Comparison of ENCODE assay signal across 20 cellular contexts in genomic region chr18:27931563-27931962, GRCh38.
DNase-seq lines count a peak whose midpoint lies in the region; ATAC-seq and TF ChIP-seq lines count a peak whose summit lies in the region.
"Had no signal": no experiment of that assay in that cellular context is flagged by ENCODE, and none has a peak within 500 bp of the region (broad histone marks: within the 10 kb centered on the region; RNA-seq: fewer than 3 reads in every experiment).

No MANE protein-coding gene starts in this region.

- peaks cover 0 to 5% of the 10 kb centered on the region in 2 experiments for H3K36me3 ChIP-seq in SK-N-SH (replicated peaks in 1 of 2; ENCODE audit: control insufficient read depth in 1 of 2, insufficient read depth in 2 of 2, low read length in 1 of 2)

- DNase-seq in DMS 273 (lab: John Stamatoyannopoulos, UW; ENCODE audit: unreplicated experiment): peak; percentile 56
- no peak for DNase-seq in DMS 273 treated with DMSO at 0.1 percent for 48 hours (lab: John Stamatoyannopoulos, UW)
- peak; percentile 55 for DNase-seq in NCI-H2171 treated with DMSO at 0.1 percent for 48 hours (lab: John Stamatoyannopoulos, UW)
- no peak for DNase-seq in NCI-H2171 (lab: John Stamatoyannopoulos, UW)
- DNase-seq in SK-N-SH: peak; percentile 26
- no peak for DNase-seq in 8988T
- DNase-seq in posterior cingulate gyrus: no peak
- DNase-seq: C1 segment of cervical spinal cord; Calu3; CD4-positive, alpha-beta memory T cell; COR-L47; DMS53; DMS79 treated with DMSO at 0.1 percent for 48 hours; GF-D8; GM23248; H7; HCEC 1CT had no signal

- no peaks in the 10 kb centered on the region for H3K9me3 ChIP-seq in SK-N-SH
- H3K9me3 ChIP-seq: A549 had no signal

- H4K20me1 ChIP-seq in SK-N-SH (ENCODE audit: insufficient read depth): no peaks in the 10 kb centered on the region

- H3K9ac ChIP-seq in SK-N-SH: no peak overlapping the region
- H3K9ac ChIP-seq: GM23248 had no signal

- POLR2A ChIA-PET in SK-N-SH (lab: Yijun Ruan, JAX): no interaction called here

- no peaks in the 10 kb centered on the region for H3F3A ChIP-seq in SK-N-SH (replicated peaks; ENCODE audit: insufficient read depth)

- no peak for TF ChIP-seq RAD21 in SK-N-SH (IDR thresholded peaks at IDR 0.05; ENCODE audit: low read length)

- H3K4me3 ChIP-seq in SK-N-SH (ENCODE audit: low read depth in 2 of 2, low read length in 1 of 2): no peak overlapping the region
- H3K4me3 ChIP-seq: A549, GM23248 had no signal

- H3K79me2 ChIP-seq in SK-N-SH (ENCODE audit: insufficient read depth): no peaks in the 10 kb centered on the region

- no peak overlapping the region for H2AFZ ChIP-seq in SK-N-SH (ENCODE audit: low read depth)
- H2AFZ ChIP-seq: GM23248 had no signal

- intact Hi-C loops in posterior cingulate gyrus (cut with DNase I): no loop called here

- no peak for ATAC-seq in GM21717 (IDR thresholded peaks at IDR 0.05; ENCODE audit: unreplicated experiment)
- ATAC-seq: A549 had no signal

- no peaks in the 10 kb centered on the region for H3K27me3 ChIP-seq in SK-N-SH (ENCODE audit: insufficient read depth)

- TF ChIP-seq EP300 in SK-N-SH (IDR thresholded peaks at IDR 0.05; ENCODE audit: borderline replicate concordance in 1 of 2, low read depth in 1 of 2, low read length in 1 of 2): peak in 1 of 2 experiments; percentile 89; a peak in 2 of 4 replicates

- CTCF ChIA-PET in SK-N-SH (lab: Yijun Ruan, JAX): no interaction called here

- H3K9me2 ChIP-seq in SK-N-SH: no peaks in the 10 kb centered on the region

- peaks cover 8 to 9% of the 10 kb centered on the region in 2 experiments; a peak in 3 of 4 replicates for H3K4me1 ChIP-seq in SK-N-SH (ENCODE audit: control insufficient read depth in 1 of 2, insufficient read depth in 2 of 2, low read depth in 1 of 2, low read length in 1 of 2)
- H3K4me1 ChIP-seq: A549 had no signal

- WGBS in SK-N-SH (ENCODE audit: low lambda C conversion rate): 50% methylated on average over 3 of the region's 3 CpGs

- no peak overlapping the region for H3K4me2 ChIP-seq in SK-N-SH
- H3K4me2 ChIP-seq: A549 had no signal

- no peak for TF ChIP-seq CTCF in SK-N-SH (IDR thresholded peaks at IDR 0.05)

- H3K27ac ChIP-seq in SK-N-SH (ENCODE audit: low read depth in 2 of 2, low read length in 1 of 2): peak overlapping the region in 1 of 2 experiments; percentile 16; a peak in 1 of 4 replicates
- H3K27ac ChIP-seq: 22Rv1, A549, GM23248 had no signal

TF ChIP-seq in SK-N-SH, 30 proteins besides CTCF, POLR2A, EP300 and RAD21:
- TF ChIP-seq CHD2 (IDR thresholded peaks at IDR 0.05; ENCODE audit: low read length, partially characterized antibody) (peak; percentile 63), SIN3A (IDR thresholded peaks at IDR 0.05; ENCODE audit: borderline replicate concordance, low read depth, low read length) (no peak), MXI1 (IDR thresholded peaks at IDR 0.05; ENCODE audit: low read depth, low read length) (peak; percentile 15; the same call in 1 of the 2 replicates), TEAD4 (IDR thresholded peaks at IDR 0.05; ENCODE audit: borderline replicate concordance, insufficient read depth) (no peak), RCOR1 (IDR thresholded peaks at IDR 0.05; ENCODE audit: low read length) (peak; percentile 80), RFX5 (IDR thresholded peaks at IDR 0.05; ENCODE audit: low read length) (no peak), GATA2 (CRISPR knock-in tag; IDR thresholded peaks at IDR 0.05) (peak; percentile 72), GABPA (IDR thresholded peaks at IDR 0.05; ENCODE audit: low read depth) (no peak)

Comparison
In these comparisons a context has a peak if more than half of its experiments do, and no peak if none do; other contexts are left out.
1. DNase-seq: peak in DMS 273 (single experiment), NCI-H2171 treated with DMSO at 0.1 percent for 48 hours (single experiment) and SK-N-SH (single experiment); none in DMS 273 treated with DMSO at 0.1 percent for 48 hours (single experiment), NCI-H2171 (single experiment), 8988T (single experiment) and posterior cingulate gyrus (0 of 10).